11 cellular contexts compared by ENCODE assay signal in genomic region chr1:29201595-29202051, GRCh38. TPM values are rescaled to one million over a fixed set of nuclear protein-coding genes. Genes with fewer than 3 reads are reported as not detected.
DNase-seq lines count a peak whose midpoint lies in the region; ATAC-seq and TF ChIP-seq lines count a peak whose summit lies in the region.
"Had no signal": no experiment of that assay in that cellular context is flagged by ENCODE, and none has a peak within 500 bp of the region (broad histone marks: within the 10 kb centered on the region; RNA-seq: fewer than 3 reads in every experiment).

No MANE protein-coding gene starts in this region.

- ATAC-seq in RWPE2 (ENCODE audit: low read depth) (no peak), HG02642 (IDR thresholded peaks at IDR 0.05; ENCODE audit: poor library complexity, unreplicated experiment) (no peak)
- ATAC-seq: natural killer cell treated with Interleukin-12 subunit alpha and Interleukin-12 subunit beta and Interleukin-15 and Interleukin-18, amount 100 ng/mL, for 72 hours; WTC11 had no signal

- H3K36me3 ChIP-seq in RWPE2 (ENCODE audit: low read depth) (peaks cover 50% of the 10 kb centered on the region), esophagus squamous epithelium (peaks cover 0 to 81% (median 7%) of the 10 kb centered on the region in 3 donors), suprapubic skin (peaks cover 67% of the 10 kb centered on the region)

- TF ChIP-seq POLR2A in esophagus squamous epithelium (IDR thresholded peaks at IDR 0.05): no peak
- no peak for TF ChIP-seq POLR2A in suprapubic skin (IDR thresholded peaks at IDR 0.05)

- H3K27me3 ChIP-seq in RWPE2 (ENCODE audit: insufficient read depth, poor library complexity, severe bottlenecking): no peaks in the 10 kb centered on the region
- no peaks in the 10 kb centered on the region for H3K27me3 ChIP-seq in esophagus squamous epithelium
- no peaks in the 10 kb centered on the region for H3K27me3 ChIP-seq in suprapubic skin

- no peak for TF ChIP-seq EP300 in suprapubic skin (IDR thresholded peaks at IDR 0.05)

- peak; percentile 58 for DNase-seq in activated CD8-positive, alpha-beta memory T cell treated with anti-CD3 and anti-CD28 coated beads, Interleukin-2, amount 50 U/mL, for 48 hours
- DNase-seq in activated CD8-positive, alpha-beta memory T cell treated with anti-CD3 and anti-CD28 coated beads for 24 hours: no peak
- DNase-seq in RWPE2 (ENCODE audit: low spot score): no peak
- no peak for DNase-seq in esophagus squamous epithelium (lab: John Stamatoyannopoulos, UW)
- no peak for DNase-seq in suprapubic skin (ENCODE audit: low spot score in 2 of 2)
- DNase-seq in central memory CD4-positive, alpha-beta T cell: no peak
- no peak for DNase-seq in NCI-H2029 treated with DMSO at 0.1 percent for 48 hours (lab: John Stamatoyannopoulos, UW)
- DNase-seq: glutamatergic neuron had no signal

- no peak for TF ChIP-seq CTCF in RWPE2 (IDR thresholded peaks at IDR 0.05; ENCODE audit: poor library complexity, severe bottlenecking)
- no peak for TF ChIP-seq CTCF in esophagus squamous epithelium (IDR thresholded peaks at IDR 0.05)
- TF ChIP-seq CTCF in suprapubic skin (IDR thresholded peaks at IDR 0.05): no peak

- intact Hi-C loops in esophagus squamous epithelium (cut with DNase I): loop anchor here (5.0 to 10.0 kb wide), 2 partner anchors 157 to 319 kb away; no protein-coding TSS in a partner anchor

- H3K9me3 ChIP-seq in RWPE2 (ENCODE audit: severe bottlenecking) (no peaks in the 10 kb centered on the region), esophagus squamous epithelium (no peaks in the 10 kb centered on the region), suprapubic skin (no peaks in the 10 kb centered on the region)

- H3K4me3 ChIP-seq in RWPE2 (ENCODE audit: severe bottlenecking) (no peak overlapping the region), esophagus squamous epithelium (no peak overlapping the region), suprapubic skin (no peak overlapping the region)

- 81 to 93% methylated on average over 6 of the region's 6 CpGs for whole genome bisulfite sequencing in esophagus squamous epithelium, 2 donors
- 79% methylated on average over 6 of the region's 6 CpGs for WGBS in suprapubic skin

- H3K27ac ChIP-seq in RWPE2 (ENCODE audit: poor library complexity, severe bottlenecking) (peak overlapping the region; percentile 63), esophagus squamous epithelium (peak overlapping the region; percentile 77 to 89 (median 86)), suprapubic skin (peak overlapping the region; percentile 79)

- peaks cover 6% of the 10 kb centered on the region for H3K4me1 ChIP-seq in RWPE2 (ENCODE audit: insufficient read depth, poor library complexity, severe bottlenecking)
- H3K4me1 ChIP-seq in esophagus squamous epithelium: peaks cover 9 to 24% (median 10%) of the 10 kb centered on the region in 3 donors
- H3K4me1 ChIP-seq in suprapubic skin: peaks cover 12% of the 10 kb centered on the region

RNA-seq across cellular contexts. Expression of gene SRSF4, which starts 19.9 kb away (rescaled TPM):
- total RNA-seq in esophagus squamous epithelium (10 to 100 TPM; 41.4 to 82.6 (median 56.4) TPM), suprapubic skin (10 to 100 TPM; 45.7 to 86.1 (median 60.5) TPM)

RNA-seq across cellular contexts. Expression of gene MECR, which starts 29.1 kb away (rescaled TPM):
- total RNA-seq in esophagus squamous epithelium (10 to 100 TPM; 14.3 to 29.4 (median 16.1) TPM), suprapubic skin (10 to 100 TPM; 23.1 to 39.3 (median 33.6) TPM)

RNA-seq across cellular contexts. Expression of gene PTPRU, which starts 34.7 kb away (rescaled TPM):
- total RNA-seq in esophagus squamous epithelium: 10 to 100 TPM in 1 of 4 donors, 1 to 10 TPM in 3; 4.3 to 15.9 (median 7.5) TPM
- 10 to 100 TPM; 15.0 to 46.7 (median 29.0) TPM for total RNA-seq in suprapubic skin
